8 cellular contexts compared by ENCODE assay signal in the genomic region with DNA sequence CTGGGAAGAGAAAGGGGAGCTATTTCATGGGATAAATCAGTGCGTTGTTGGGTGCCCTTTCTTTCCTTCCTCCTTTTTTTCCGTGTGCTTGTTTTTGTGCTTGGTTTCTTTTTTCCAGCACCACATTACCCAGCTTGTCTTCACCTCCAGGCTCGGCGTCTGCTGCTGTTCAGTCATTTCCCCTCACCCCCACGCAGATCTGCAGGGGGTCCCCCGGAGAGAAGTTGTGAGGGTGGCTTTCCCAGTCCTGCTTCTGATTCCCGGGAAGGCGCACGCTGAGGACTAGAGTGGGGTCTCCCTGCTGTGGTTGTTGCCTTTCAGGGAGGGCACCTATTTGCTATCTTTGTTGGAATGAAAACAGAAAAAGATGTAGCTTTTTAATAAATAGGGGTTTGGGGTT. TPM values are rescaled to one million over a fixed set of nuclear protein-coding genes. Genes with fewer than 3 reads are reported as not detected.
A peak's percentile ranks its signal among the peaks of the same experiment; 100 is the strongest.
DNase-seq lines count a peak whose midpoint lies in the region; ATAC-seq and TF ChIP-seq lines count a peak whose summit lies in the region.

No MANE protein-coding gene starts in this region.

- TF ChIP-seq POLR2A in gastrocnemius medialis (IDR thresholded peaks at IDR 0.05): no peak

- no peaks in the 10 kb centered on the region for H3K27me3 ChIP-seq in SJSA1 (replicated peaks)
- peaks cover 0 to 16% (median 5%) of the 10 kb centered on the region in 3 donors for H3K27me3 ChIP-seq in gastrocnemius medialis

- intact Hi-C loops in gastrocnemius medialis (cut with DNase I; ENCODE audit: low total_unique reads): no loop called here

- H3K27ac ChIP-seq in SJSA1: no peak overlapping the region
- peak overlapping the region in 1 of 4 donors; percentile 37 for H3K27ac ChIP-seq in gastrocnemius medialis

- H3K4me3 ChIP-seq in GM12864 (ENCODE audit: low read depth, low read length) (peak overlapping the region; percentile 77), SJSA1 (peak overlapping the region; percentile 76), fibroblast of villous mesenchyme (ENCODE audit: low read depth, low read length) (peak overlapping the region; percentile 70), gastrocnemius medialis (peak overlapping the region; percentile 52 to 67 (median 60))

- H3K9me3 ChIP-seq in SJSA1 (replicated peaks) (no peaks in the 10 kb centered on the region; the same call in 1 of the 2 replicates), gastrocnemius medialis (no peaks in the 10 kb centered on the region)

- in situ Hi-C loops in gastrocnemius medialis (cut with MboI; ENCODE audit: low sequenced_read_pairs in 4 of 4): no loop called here

- H3K36me3 ChIP-seq in SJSA1 (peaks cover 4% of the 10 kb centered on the region; the same call in 1 of the 2 replicates), gastrocnemius medialis (no peaks in the 10 kb centered on the region)

- ATAC-seq in gastrocnemius medialis (no peak), HG03280 (IDR thresholded peaks at IDR 0.05; ENCODE audit: unreplicated experiment) (no peak)

- TF ChIP-seq CTCF in GM12864 (IDR thresholded peaks at IDR 0.05; ENCODE audit: low read depth, low read length, missing control alignments) (no peak), fibroblast of villous mesenchyme (IDR thresholded peaks at IDR 0.05; ENCODE audit: insufficient read depth, low read depth, low read length) (no peak), gastrocnemius medialis (IDR thresholded peaks at IDR 0.05 in 4 of 5, conservative IDR thresholded peaks at IDR 0.05 in 1 of 5) (no peak)

- DNase-seq in GM12864 (ENCODE audit: low read depth) (no peak), SJSA1 (ENCODE audit: low read depth in 1 of 2, low spot score in 2 of 2) (no peak), fibroblast of villous mesenchyme (ENCODE audit: low read depth) (no peak), gastrocnemius medialis (no peak), COLO829 (ENCODE audit: low spot score) (no peak), SW 1271 (lab: John Stamatoyannopoulos, UW) (no peak), NCI-H146 treated with DMSO at 0.1 percent for 48 hours (lab: John Stamatoyannopoulos, UW; ENCODE audit: unreplicated experiment) (no peak)

- H3K4me1 ChIP-seq in SJSA1 (replicated peaks) (peaks cover 17% of the 10 kb centered on the region), gastrocnemius medialis (peaks cover 5 to 12% of the 10 kb centered on the region in 2 donors)

RNA-seq across cellular contexts. Expression of gene CAMK1D, which starts 1.6 kb away (rescaled TPM):
- total RNA-seq in SJSA1 (2014; rRNA removed; shearing (Covaris generic)): 3.8 and 3.9 TPM in 2 replicates
- 1.3 and 1.9 TPM in 2 replicates for total RNA-seq in fibroblast of villous mesenchyme
- 1 to 10 TPM in 3 of 4 donors, under 1 TPM in 1; 0.55 to 2.2 (median 1.5) TPM for total RNA-seq in gastrocnemius medialis
